ENCODE assay signal across 2 cellular contexts in genomic region chr18:63578357-63578958, GRCh38.
TF ChIP-seq lines count a peak whose summit lies in the region.

No MANE protein-coding gene starts in this region.

TF ChIP-seq in A549, 52 proteins besides CTCF, POLR2A, EP300 and RAD21 (continued from another document):
- TF ChIP-seq SMC3 (IDR thresholded peaks at IDR 0.05), result peak; percentile 37; the same call in 1 of the 3 replicates
TF ChIP-seq in A549: peak in this region for 1.

TF ChIP-seq in endothelial cell of umbilical vein, 7 proteins besides CTCF, POLR2A, EP300 and RAD21:
- no peak for TF ChIP-seq MYC (IDR thresholded peaks at IDR 0.05; ENCODE audit: low read depth, low read length)
- no peak for TF ChIP-seq POLR2AphosphoS5 (IDR thresholded peaks at IDR 0.05; ENCODE audit: insufficient read depth, low read depth, low read length)
- TF ChIP-seq EZH2 (IDR thresholded peaks at IDR 0.05; ENCODE audit: borderline replicate concordance, low read depth, low read length, severe bottlenecking), result no peak
- TF ChIP-seq FOS (IDR thresholded peaks at IDR 0.05; ENCODE audit: borderline replicate concordance, insufficient read depth, low read length), result no peak
- no peak for TF ChIP-seq MAX (IDR thresholded peaks at IDR 0.05; ENCODE audit: insufficient read depth, insufficient read length)
- TF ChIP-seq GATA2 (IDR thresholded peaks at IDR 0.05; ENCODE audit: insufficient read depth, insufficient read length, low read depth, low read length), result no peak
- no peak for TF ChIP-seq JUN (IDR thresholded peaks at IDR 0.05; ENCODE audit: borderline replicate concordance, insufficient read depth, insufficient read length, low read depth)
